28 cellular contexts compared by ENCODE assay signal in the genomic region with DNA sequence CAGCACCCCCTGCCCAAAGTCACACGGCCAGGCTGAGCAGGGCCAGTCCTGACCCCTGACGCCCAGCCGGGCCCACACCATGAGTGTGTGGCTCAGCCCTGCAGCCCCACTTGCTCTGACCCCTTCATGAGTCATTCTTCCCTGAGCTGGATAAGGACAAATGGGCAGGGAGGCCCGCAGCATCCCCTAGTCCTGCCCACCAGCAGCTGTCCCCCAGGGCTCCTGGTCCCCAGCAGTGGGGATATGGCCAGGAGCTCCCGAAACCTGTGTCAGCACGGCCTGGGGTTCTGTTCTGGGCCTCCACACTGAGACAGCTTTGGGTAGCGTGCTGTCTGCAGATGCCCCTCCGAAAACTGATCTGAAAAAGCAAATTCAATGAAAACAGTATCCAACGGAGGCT.
"Had no signal": no experiment of that assay in that cellular context is flagged by ENCODE, and none has a peak within 500 bp of the region (broad histone marks: within the 10 kb centered on the region; RNA-seq: fewer than 3 reads in every experiment).

No MANE protein-coding gene starts in this region.

- H3K9me3 ChIP-seq: adrenal gland, ascending aorta, esophagus muscularis mucosa, heart right ventricle, left lung, mucosa of descending colon, right atrium auricular region, testis, transverse colon had no signal

- H2AFZ ChIP-seq: parathyroid adenoma had no signal

- H3K4me3 ChIP-seq: adrenal gland, ascending aorta, esophagus muscularis mucosa, heart right ventricle, left lung, mucosa of descending colon, right atrium auricular region, testis, transverse colon had no signal

- H3K27me3 ChIP-seq: adrenal gland, ascending aorta, brain microvascular endothelial cell, esophagus muscularis mucosa, foreskin keratinocyte, left lung, right atrium auricular region, testis, transverse colon had no signal

- H3K4me1 ChIP-seq: adrenal gland, ascending aorta, esophagus muscularis mucosa, foreskin keratinocyte, left lung, parathyroid adenoma, testis, transverse colon had no signal

- ATAC-seq: foreskin keratinocyte, left lung, mucosa of descending colon, T-helper 17 cell had no signal

- H3K27ac ChIP-seq: adrenal gland, ascending aorta, brain microvascular endothelial cell, esophagus muscularis mucosa, foreskin keratinocyte, left lung, parathyroid adenoma, right atrium auricular region, testis, transverse colon had no signal

- DNase-seq: activated CD4-positive, alpha-beta memory T cell treated with anti-CD3 and anti-CD28 coated beads for 36 hours; activated CD4-positive, alpha-beta T cell treated with anti-CD3 and anti-CD28 coated beads, Interleukin-2, amount 10 ng/mL, durations not matched to agents 24 days and 14 days; activated CD4-positive, CD25-positive, alpha-beta regulatory T cell treated with anti-CD3 and anti-CD28 coated beads, Interleukin-2, amount 50 U/mL, for 72 hours; activated CD8-positive, alpha-beta memory T cell treated with anti-CD3 and anti-CD28 coated beads, Interleukin-2, amount 50 U/mL, for 4 hours; activated effector memory CD4-positive, alpha-beta T cell treated with anti-CD3 and anti-CD28 coated beads, Interleukin-2, amount 50 U/mL, for 16 hours; activated naive CD4-positive, alpha-beta T cell treated with anti-CD3 and anti-CD28 coated beads for 36 hours; activated naive CD8-positive, alpha-beta T cell treated with anti-CD3 and anti-CD28 coated beads for 36 hours; activated T-cell treated with anti-CD3 and anti-CD28 coated beads, Interleukin-2, amount 50 U/mL, for 1 hour; adrenal gland; brain microvascular endothelial cell; caudate nucleus; foreskin keratinocyte; heart right ventricle; kidney glomerular epithelial cell; left lung; mucosa of descending colon; naive B cell; occipital lobe; stimulated activated CD4-positive, alpha-beta T cell treated with anti-CD3 and anti-CD28 coated beads, Interleukin-2, amount 100 ng/mL, for 48 hours; stimulated activated naive CD4-positive, alpha-beta T cell treated with Interleukin-2 at 50 U/mL for 16 hours; T-helper 17 cell; T1000; testis; transverse colon had no signal

- H3K36me3 ChIP-seq: adrenal gland, ascending aorta, brain microvascular endothelial cell, esophagus muscularis mucosa, heart right ventricle, left lung, right atrium auricular region, transverse colon had no signal

- H3K9ac ChIP-seq: parathyroid adenoma had no signal
